Comparison of ENCODE assay signal across 1 cellular context in genomic region chr19:41887711-41888382, GRCh38.
TF ChIP-seq lines count a peak whose summit lies in the region.

No MANE protein-coding gene starts in this region.

TF ChIP-seq in HepG2, 621 proteins besides CTCF, POLR2A, EP300 and RAD21 (continued from another document and continues in another):
- TF ChIP-seq TFE3 (CRISPR knock-in tag; IDR thresholded peaks at IDR 0.05), result 0 out of 2 replicates have a peak, but pooled peaks have one; percentile 35
- no peak for TF ChIP-seq HIVEP1 (CRISPR knock-in tag; IDR thresholded peaks at IDR 0.05)
- TF ChIP-seq TSC22D2 (CRISPR knock-in tag; IDR thresholded peaks at IDR 0.05; ENCODE audit: borderline replicate concordance), result no peak
- 0 out of 2 replicates have a peak, but pooled peaks have one; percentile 36 for TF ChIP-seq MLX (CRISPR knock-in tag; IDR thresholded peaks at IDR 0.05)
- TF ChIP-seq NRL (CRISPR knock-in tag; IDR thresholded peaks at IDR 0.05; ENCODE audit: borderline replicate concordance), result peak; percentile 42; the same call in 1 of the 2 replicates
- no peak for TF ChIP-seq ZNF329 (CRISPR knock-in tag; IDR thresholded peaks at IDR 0.05; ENCODE audit: low read depth)
- no peak for TF ChIP-seq ZNF512 (CRISPR knock-in tag; IDR thresholded peaks at IDR 0.05)
- TF ChIP-seq RBFOX2 (IDR thresholded peaks at IDR 0.05; ENCODE audit: low read depth, low read length), result peak; percentile 63
- peak; percentile 99 for TF ChIP-seq SP5 (CRISPR knock-in tag; IDR thresholded peaks at IDR 0.05; ENCODE audit: borderline replicate concordance, low read depth)
- 0 out of 2 replicates have a peak, but pooled peaks have one; percentile 48 for TF ChIP-seq ZNF784 (CRISPR knock-in tag; IDR thresholded peaks at IDR 0.05; ENCODE audit: borderline replicate concordance)
- TF ChIP-seq BHLHE40 (IDR thresholded peaks at IDR 0.05; ENCODE audit: low read length), result no peak
- no peak for TF ChIP-seq ZNF333 (CRISPR knock-in tag; IDR thresholded peaks at IDR 0.05; ENCODE audit: borderline replicate concordance)
- 0 out of 2 replicates have a peak, but pooled peaks have one; percentile 38 for TF ChIP-seq ZNF264 (CRISPR knock-in tag; IDR thresholded peaks at IDR 0.05)
- no peak for TF ChIP-seq ATF5 (CRISPR knock-in tag; IDR thresholded peaks at IDR 0.05; ENCODE audit: low read depth)
- no peak; the same call in 1 of the 2 replicates for TF ChIP-seq THAP8 (CRISPR knock-in tag; IDR thresholded peaks at IDR 0.05; ENCODE audit: borderline replicate concordance)
- TF ChIP-seq CBX5 (CRISPR knock-in tag; IDR thresholded peaks at IDR 0.05; ENCODE audit: borderline replicate concordance), result peak; percentile 53; the same call in 1 of the 2 replicates
- peak; percentile 84; the same call in 1 of the 2 replicates for TF ChIP-seq ZNF788 (CRISPR knock-in tag; IDR thresholded peaks at IDR 0.05; ENCODE audit: borderline replicate concordance)
- TF ChIP-seq ZNF772 (CRISPR knock-in tag; IDR thresholded peaks at IDR 0.05), result 0 out of 2 replicates have a peak, but pooled peaks have one; percentile 65
- no peak for TF ChIP-seq ZNF780A (CRISPR knock-in tag; IDR thresholded peaks at IDR 0.05)
- no peak for TF ChIP-seq ZFP36L2 (CRISPR knock-in tag; IDR thresholded peaks at IDR 0.05)
- TF ChIP-seq ZNF12 (CRISPR knock-in tag; IDR thresholded peaks at IDR 0.05), result no peak; the same call in 1 of the 2 replicates
- no peak for TF ChIP-seq SUZ12 (IDR thresholded peaks at IDR 0.05; ENCODE audit: low read depth, low read length)
- peak; percentile 72; the same call in 1 of the 2 replicates for TF ChIP-seq ZNF350 (CRISPR knock-in tag; IDR thresholded peaks at IDR 0.05; ENCODE audit: borderline replicate concordance, low read depth)
- no peak for TF ChIP-seq SMARCE1 (IDR thresholded peaks at IDR 0.05; ENCODE audit: borderline replicate concordance)
- peak; percentile 98 for TF ChIP-seq ZNF770 (CRISPR knock-in tag; IDR thresholded peaks at IDR 0.05)
- TF ChIP-seq ZNF775 (CRISPR knock-in tag; IDR thresholded peaks at IDR 0.05; ENCODE audit: borderline replicate concordance), result no peak
- TF ChIP-seq TCF7 (IDR thresholded peaks at IDR 0.05; ENCODE audit: low read depth), result no peak
- peak; percentile 97 for TF ChIP-seq ZNF556 (CRISPR knock-in tag; IDR thresholded peaks at IDR 0.05; ENCODE audit: borderline replicate concordance)
- no peak for TF ChIP-seq ZNF572 (CRISPR knock-in tag; IDR thresholded peaks at IDR 0.05)
- TF ChIP-seq, protein P1, sequence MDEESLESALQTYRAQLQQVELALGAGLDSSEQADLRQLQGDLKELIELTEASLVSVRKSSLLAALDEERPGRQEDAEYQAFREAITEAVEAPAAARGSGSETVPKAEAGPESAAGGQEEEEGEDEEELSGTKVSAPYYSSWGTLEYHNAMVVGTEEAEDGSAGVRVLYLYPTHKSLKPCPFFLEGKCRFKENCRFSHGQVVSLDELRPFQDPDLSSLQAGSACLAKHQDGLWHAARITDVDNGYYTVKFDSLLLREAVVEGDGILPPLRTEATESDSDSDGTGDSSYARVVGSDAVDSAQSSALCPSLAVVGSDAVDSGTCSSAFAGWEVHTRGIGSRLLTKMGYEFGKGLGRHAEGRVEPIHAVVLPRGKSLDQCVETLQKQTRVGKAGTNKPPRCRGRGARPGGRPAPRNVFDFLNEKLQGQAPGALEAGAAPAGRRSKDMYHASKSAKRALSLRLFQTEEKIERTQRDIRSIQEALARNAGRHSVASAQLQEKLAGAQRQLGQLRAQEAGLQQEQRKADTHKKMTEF (CRISPR knock-in tag; IDR thresholded peaks at IDR 0.05), result peak; percentile 77; the same call in 1 of the 2 replicates
- TF ChIP-seq HOXA5 (CRISPR knock-in tag; IDR thresholded peaks at IDR 0.05), result no peak
- no peak for TF ChIP-seq GABPA (IDR thresholded peaks at IDR 0.05; ENCODE audit: low read depth, low read length)
- TF ChIP-seq GABPA (CRISPR knock-in tag; IDR thresholded peaks at IDR 0.05; ENCODE audit: low read depth), result peak; percentile 40; the same call in 1 of the 2 replicates
- TF ChIP-seq, protein P2, sequence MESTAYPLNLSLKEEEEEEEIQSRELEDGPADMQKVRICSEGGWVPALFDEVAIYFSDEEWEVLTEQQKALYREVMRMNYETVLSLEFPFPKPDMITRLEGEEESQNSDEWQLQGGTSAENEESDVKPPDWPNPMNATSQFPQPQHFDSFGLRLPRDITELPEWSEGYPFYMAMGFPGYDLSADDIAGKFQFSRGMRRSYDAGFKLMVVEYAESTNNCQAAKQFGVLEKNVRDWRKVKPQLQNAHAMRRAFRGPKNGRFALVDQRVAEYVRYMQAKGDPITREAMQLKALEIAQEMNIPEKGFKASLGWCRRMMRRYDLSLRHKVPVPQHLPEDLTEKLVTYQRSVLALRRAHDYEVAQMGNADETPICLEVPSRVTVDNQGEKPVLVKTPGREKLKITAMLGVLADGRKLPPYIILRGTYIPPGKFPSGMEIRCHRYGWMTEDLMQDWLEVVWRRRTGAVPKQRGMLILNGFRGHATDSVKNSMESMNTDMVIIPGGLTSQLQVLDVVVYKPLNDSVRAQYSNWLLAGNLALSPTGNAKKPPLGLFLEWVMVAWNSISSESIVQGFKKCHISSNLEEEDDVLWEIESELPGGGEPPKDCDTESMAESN (CRISPR knock-in tag; conservative IDR thresholded peaks at IDR 0.05), result peak; percentile 56; the same call in 1 of the 2 replicates
- TF ChIP-seq ZNF18 (CRISPR knock-in tag; IDR thresholded peaks at IDR 0.05; ENCODE audit: insufficient replicate concordance), result peak; percentile 80
- TF ChIP-seq ZNF746 (CRISPR knock-in tag; IDR thresholded peaks at IDR 0.05), result peak; percentile 99
- TF ChIP-seq, protein P3, sequence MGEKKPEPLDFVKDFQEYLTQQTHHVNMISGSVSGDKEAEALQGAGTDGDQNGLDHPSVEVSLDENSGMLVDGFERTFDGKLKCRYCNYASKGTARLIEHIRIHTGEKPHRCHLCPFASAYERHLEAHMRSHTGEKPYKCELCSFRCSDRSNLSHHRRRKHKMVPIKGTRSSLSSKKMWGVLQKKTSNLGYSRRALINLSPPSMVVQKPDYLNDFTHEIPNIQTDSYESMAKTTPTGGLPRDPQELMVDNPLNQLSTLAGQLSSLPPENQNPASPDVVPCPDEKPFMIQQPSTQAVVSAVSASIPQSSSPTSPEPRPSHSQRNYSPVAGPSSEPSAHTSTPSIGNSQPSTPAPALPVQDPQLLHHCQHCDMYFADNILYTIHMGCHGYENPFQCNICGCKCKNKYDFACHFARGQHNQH (CRISPR knock-in tag; IDR thresholded peaks at IDR 0.05), result peak; percentile 80
- TF ChIP-seq NR2F6 (IDR thresholded peaks at IDR 0.05), result peak; percentile 60; the same call in 1 of the 2 replicates
- TF ChIP-seq NR2F6 (CRISPR knock-in tag; IDR thresholded peaks at IDR 0.05), result peak; percentile 62; the same call in 1 of the 2 replicates
- TF ChIP-seq ZNF747 (CRISPR knock-in tag; IDR thresholded peaks at IDR 0.05; ENCODE audit: borderline replicate concordance), result peak; percentile 77; the same call in 1 of the 2 replicates
- peak; percentile 50 for TF ChIP-seq HDAC2 (CRISPR knock-in tag; IDR thresholded peaks at IDR 0.05)
- peak; percentile 66 for TF ChIP-seq SP4 (CRISPR knock-in tag; IDR thresholded peaks at IDR 0.05)
- 0 out of 2 replicates have a peak, but pooled peaks have one; percentile 44 for TF ChIP-seq MIER2 (CRISPR knock-in tag; IDR thresholded peaks at IDR 0.05)
- no peak for TF ChIP-seq CBX1 (IDR thresholded peaks at IDR 0.05; ENCODE audit: low read depth)
- no peak for TF ChIP-seq NFYB (CRISPR knock-in tag; IDR thresholded peaks at IDR 0.05)
- TF ChIP-seq TOPORS (CRISPR knock-in tag; IDR thresholded peaks at IDR 0.05), result no peak; the same call in 1 of the 2 replicates
- TF ChIP-seq ZNF326 (CRISPR knock-in tag; IDR thresholded peaks at IDR 0.05; ENCODE audit: borderline replicate concordance), result no peak
- TF ChIP-seq GATAD1 (CRISPR knock-in tag; IDR thresholded peaks at IDR 0.05), result peak; percentile 43
- TF ChIP-seq ESRRA (CRISPR knock-in tag; IDR thresholded peaks at IDR 0.05; ENCODE audit: low read depth), result peak; percentile 70
- peak; percentile 89 for TF ChIP-seq TEAD3 (CRISPR knock-in tag; optimal IDR thresholded peaks at IDR 0.05; ENCODE audit: borderline replicate concordance)
- peak; percentile 56; the same call in 1 of the 2 replicates for TF ChIP-seq POLR2G (IDR thresholded peaks at IDR 0.05; ENCODE audit: low read depth, low read length)
- TF ChIP-seq HDAC6 (IDR thresholded peaks at IDR 0.05; ENCODE audit: low read depth, low read length), result no peak
- TF ChIP-seq EHMT2 (IDR thresholded peaks at IDR 0.05; ENCODE audit: borderline replicate concordance, low read depth, low read length), result no peak
- peak; percentile 76 for TF ChIP-seq KAT8 (CRISPR knock-in tag; IDR thresholded peaks at IDR 0.05)
- no peak for TF ChIP-seq ZNF138 (CRISPR knock-in tag; IDR thresholded peaks at IDR 0.05; ENCODE audit: low read depth)
